ENCODE assay signal across 1 cellular context in the genomic region with DNA sequence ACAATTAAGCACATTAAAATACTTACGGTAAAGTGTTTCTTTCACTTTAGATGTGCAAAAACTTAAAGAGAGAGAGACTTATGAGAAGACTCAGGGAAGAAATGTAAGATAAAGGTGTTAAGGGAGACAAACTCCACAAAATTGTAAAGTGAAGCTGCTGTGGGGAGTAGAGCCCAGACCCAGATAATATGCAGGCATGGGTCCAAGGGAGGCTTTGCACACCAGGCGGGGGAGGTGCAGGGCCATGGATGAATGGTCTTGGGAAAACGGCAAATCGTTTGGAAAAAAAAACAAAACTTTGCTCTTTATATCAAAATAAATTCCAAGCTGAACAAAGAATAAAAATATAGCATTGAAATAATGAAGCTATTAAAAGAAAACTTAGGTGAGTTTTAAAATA.
TF ChIP-seq lines count a peak whose summit lies in the region.

No MANE protein-coding gene starts in this region.

TF ChIP-seq in GM12878, 131 proteins besides CTCF, POLR2A, EP300 and RAD21:
- TF ChIP-seq KDM1A (IDR thresholded peaks at IDR 0.05; ENCODE audit: borderline replicate concordance) (no peak), BMI1 (IDR thresholded peaks at IDR 0.05; ENCODE audit: borderline replicate concordance) (no peak), SMAD5 (IDR thresholded peaks at IDR 0.05; ENCODE audit: low read depth) (no peak), CEBPB (IDR thresholded peaks at IDR 0.05; ENCODE audit: borderline replicate concordance in 1 of 2, low read depth in 2 of 2, low read length in 2 of 2) (no peak), ATF7 (IDR thresholded peaks at IDR 0.05; ENCODE audit: low read depth) (no peak), IKZF1 (conservative IDR thresholded peaks at IDR 0.05) (no peak), FOS (IDR thresholded peaks at IDR 0.05; ENCODE audit: borderline replicate concordance, extremely low read depth, insufficient read length) (no peak), PAX8 (IDR thresholded peaks at IDR 0.05) (no peak)
- TF ChIP-seq, protein P1, sequence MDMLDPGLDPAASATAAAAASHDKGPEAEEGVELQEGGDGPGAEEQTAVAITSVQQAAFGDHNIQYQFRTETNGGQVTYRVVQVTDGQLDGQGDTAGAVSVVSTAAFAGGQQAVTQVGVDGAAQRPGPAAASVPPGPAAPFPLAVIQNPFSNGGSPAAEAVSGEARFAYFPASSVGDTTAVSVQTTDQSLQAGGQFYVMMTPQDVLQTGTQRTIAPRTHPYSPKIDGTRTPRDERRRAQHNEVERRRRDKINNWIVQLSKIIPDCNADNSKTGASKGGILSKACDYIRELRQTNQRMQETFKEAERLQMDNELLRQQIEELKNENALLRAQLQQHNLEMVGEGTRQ (IDR thresholded peaks at IDR 0.05; ENCODE audit: borderline replicate concordance, low read depth, low read length): no peak
- TF ChIP-seq, protein P2, sequence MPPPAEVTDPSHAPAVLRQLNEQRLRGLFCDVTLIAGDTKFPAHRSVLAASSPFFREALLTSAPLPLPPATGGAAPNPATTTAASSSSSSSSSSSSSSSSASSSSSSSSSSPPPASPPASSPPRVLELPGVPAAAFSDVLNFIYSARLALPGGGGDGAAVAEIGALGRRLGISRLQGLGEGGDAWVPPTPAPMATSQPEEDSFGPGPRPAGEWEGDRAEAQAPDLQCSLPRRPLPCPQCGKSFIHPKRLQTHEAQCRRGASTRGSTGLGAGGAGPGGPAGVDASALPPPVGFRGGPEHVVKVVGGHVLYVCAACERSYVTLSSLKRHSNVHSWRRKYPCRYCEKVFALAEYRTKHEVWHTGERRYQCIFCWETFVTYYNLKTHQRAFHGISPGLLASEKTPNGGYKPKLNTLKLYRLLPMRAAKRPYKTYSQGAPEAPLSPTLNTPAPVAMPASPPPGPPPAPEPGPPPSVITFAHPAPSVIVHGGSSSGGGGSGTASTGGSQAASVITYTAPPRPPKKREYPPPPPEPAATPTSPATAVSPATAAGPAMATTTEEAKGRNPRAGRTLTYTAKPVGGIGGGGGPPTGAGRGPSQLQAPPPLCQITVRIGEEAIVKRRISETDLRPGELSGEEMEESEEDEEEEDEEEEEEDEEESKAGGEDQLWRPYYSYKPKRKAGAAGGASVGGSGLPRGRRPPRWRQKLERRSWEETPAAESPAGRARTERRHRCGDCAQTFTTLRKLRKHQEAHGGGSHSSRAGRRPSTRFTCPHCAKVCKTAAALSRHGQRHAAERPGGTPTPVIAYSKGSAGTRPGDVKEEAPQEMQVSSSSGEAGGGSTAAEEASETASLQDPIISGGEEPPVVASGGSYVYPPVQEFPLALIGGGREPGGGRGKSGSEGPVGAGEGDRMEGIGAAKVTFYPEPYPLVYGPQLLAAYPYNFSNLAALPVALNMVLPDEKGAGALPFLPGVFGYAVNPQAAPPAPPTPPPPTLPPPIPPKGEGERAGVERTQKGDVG (CRISPR knock-in tag; IDR thresholded peaks at IDR 0.05): no peak
- TF ChIP-seq, protein P3, sequence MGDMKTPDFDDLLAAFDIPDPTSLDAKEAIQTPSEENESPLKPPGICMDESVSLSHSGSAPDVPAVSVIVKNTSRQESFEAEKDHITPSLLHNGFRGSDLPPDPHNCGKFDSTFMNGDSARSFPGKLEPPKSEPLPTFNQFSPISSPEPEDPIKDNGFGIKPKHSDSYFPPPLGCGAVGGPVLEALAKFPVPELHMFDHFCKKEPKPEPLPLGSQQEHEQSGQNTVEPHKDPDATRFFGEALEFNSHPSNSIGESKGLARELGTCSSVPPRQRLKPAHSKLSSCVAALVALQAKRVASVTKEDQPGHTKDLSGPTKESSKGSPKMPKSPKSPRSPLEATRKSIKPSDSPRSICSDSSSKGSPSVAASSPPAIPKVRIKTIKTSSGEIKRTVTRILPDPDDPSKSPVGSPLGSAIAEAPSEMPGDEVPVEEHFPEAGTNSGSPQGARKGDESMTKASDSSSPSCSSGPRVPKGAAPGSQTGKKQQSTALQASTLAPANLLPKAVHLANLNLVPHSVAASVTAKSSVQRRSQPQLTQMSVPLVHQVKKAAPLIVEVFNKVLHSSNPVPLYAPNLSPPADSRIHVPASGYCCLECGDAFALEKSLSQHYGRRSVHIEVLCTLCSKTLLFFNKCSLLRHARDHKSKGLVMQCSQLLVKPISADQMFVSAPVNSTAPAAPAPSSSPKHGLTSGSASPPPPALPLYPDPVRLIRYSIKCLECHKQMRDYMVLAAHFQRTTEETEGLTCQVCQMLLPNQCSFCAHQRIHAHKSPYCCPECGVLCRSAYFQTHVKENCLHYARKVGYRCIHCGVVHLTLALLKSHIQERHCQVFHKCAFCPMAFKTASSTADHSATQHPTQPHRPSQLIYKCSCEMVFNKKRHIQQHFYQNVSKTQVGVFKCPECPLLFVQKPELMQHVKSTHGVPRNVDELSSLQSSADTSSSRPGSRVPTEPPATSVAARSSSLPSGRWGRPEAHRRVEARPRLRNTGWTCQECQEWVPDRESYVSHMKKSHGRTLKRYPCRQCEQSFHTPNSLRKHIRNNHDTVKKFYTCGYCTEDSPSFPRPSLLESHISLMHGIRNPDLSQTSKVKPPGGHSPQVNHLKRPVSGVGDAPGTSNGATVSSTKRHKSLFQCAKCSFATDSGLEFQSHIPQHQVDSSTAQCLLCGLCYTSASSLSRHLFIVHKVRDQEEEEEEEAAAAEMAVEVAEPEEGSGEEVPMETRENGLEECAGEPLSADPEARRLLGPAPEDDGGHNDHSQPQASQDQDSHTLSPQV (IDR thresholded peaks at IDR 0.05): no peak
